8 cellular contexts compared by ENCODE assay signal in genomic region chr13:79482271-79482970, GRCh38. TPM values are rescaled to one million over a fixed set of nuclear protein-coding genes. Genes with fewer than 3 reads are reported as not detected.
A peak's percentile ranks its signal among the peaks of the same experiment; 100 is the strongest.
DNase-seq lines count a peak whose midpoint lies in the region; ATAC-seq and TF ChIP-seq lines count a peak whose summit lies in the region.

No MANE protein-coding gene starts in this region.

- H2AFZ ChIP-seq in Karpas-422 (ENCODE audit: low read length): no peak overlapping the region

- no peaks in the 10 kb centered on the region for H3K9me3 ChIP-seq in Karpas-422 (ENCODE audit: low read length)
- H3K9me3 ChIP-seq in muscle layer of duodenum (ENCODE audit: control insufficient read depth in 1 of 2, low read length in 2 of 2): no peaks in the 10 kb centered on the region

- ATAC-seq in omental fat pad (ENCODE audit: low FRiP score) (no peak), GM21381 (IDR thresholded peaks at IDR 0.05; ENCODE audit: unreplicated experiment) (no peak)

- peak overlapping the region; percentile 89 for H3K9ac ChIP-seq in Karpas-422 (ENCODE audit: low read length)

- 0 out of 2 replicates have a peak, but pooled peaks cover 19% of the 10 kb centered on the region for H4K20me1 ChIP-seq in Karpas-422 (ENCODE audit: insufficient read depth, low read depth, low read length)

- H3K27ac ChIP-seq in Karpas-422 (ENCODE audit: low read length) (no peak overlapping the region), muscle layer of duodenum (ENCODE audit: low read length) (peak overlapping the region; percentile 71)

- no peaks in the 10 kb centered on the region for H3K36me3 ChIP-seq in BJ (ENCODE audit: control insufficient read depth, insufficient read depth, low read length)
- H3K36me3 ChIP-seq in Karpas-422 (ENCODE audit: insufficient read depth, low read length): no peaks in the 10 kb centered on the region
- no peaks in the 10 kb centered on the region for H3K36me3 ChIP-seq in muscle layer of duodenum (ENCODE audit: control insufficient read depth in 1 of 2, insufficient read depth in 2 of 2, low read length in 2 of 2)

- H3K4me2 ChIP-seq in Karpas-422 (ENCODE audit: low read depth, low read length, poor library complexity, severe bottlenecking): peak overlapping the region; percentile 100

- DNase-seq in BJ (ENCODE audit: low read depth) (no peak), Karpas-422 (no peak), cardiac fibroblast (ENCODE audit: low read depth in 2 of 2) (peak in 1 of 2 donors; percentile 39), HPDE6-E6E7 (ENCODE audit: extremely low spot score) (no peak), omental fat pad (ENCODE audit: low spot score) (no peak), NCI-H82 treated with DMSO at 0.1 percent for 48 hours (lab: John Stamatoyannopoulos, UW; ENCODE audit: unreplicated experiment) (no peak)

- CTCF ChIA-PET in BJ (lab: Yijun Ruan, JAX): interaction anchor here (0.7 to 3.1 kb wide), 6 partner anchors 26 to 58 kb away, joined by 3 to 20 read pairs (median 4); no protein-coding TSS in a partner anchor

- H3K4me3 ChIP-seq in BJ (ENCODE audit: low read depth, low read length) (peak overlapping the region; percentile 94), Karpas-422 (ENCODE audit: low read length) (peak overlapping the region; percentile 92), cardiac fibroblast (replicated peaks in 1 of 2; ENCODE audit: low read depth in 2 of 2, low read length in 2 of 2) (peak overlapping the region; percentile 87 to 89), muscle layer of duodenum (ENCODE audit: low read depth in 1 of 2, low read length in 2 of 2) (peak overlapping the region; percentile 71 to 95)

- no peak for TF ChIP-seq CTCF in BJ (IDR thresholded peaks at IDR 0.05; ENCODE audit: insufficient read depth, low read depth, low read length)
- no peak for TF ChIP-seq CTCF in cardiac fibroblast (IDR thresholded peaks at IDR 0.05; ENCODE audit: low read depth, low read length)
- no peak for TF ChIP-seq CTCF in omental fat pad (IDR thresholded peaks at IDR 0.05)

- H3K4me1 ChIP-seq in Karpas-422 (ENCODE audit: low read length) (peaks cover 22% of the 10 kb centered on the region), muscle layer of duodenum (ENCODE audit: control insufficient read depth in 1 of 2, insufficient read depth in 2 of 2, low read length in 2 of 2) (peaks cover 0 to 4% of the 10 kb centered on the region in 2 donors)

- POLR2A ChIA-PET in BJ (lab: Charles Lee): interaction anchor here (1.2 to 1.6 kb wide), 2 partner anchors 35 to 40 kb away, joined by 3 to 9 read pairs; no protein-coding TSS in a partner anchor

- peaks cover 8% of the 10 kb centered on the region for H3K79me2 ChIP-seq in Karpas-422 (ENCODE audit: low read length)

- no peaks in the 10 kb centered on the region for H3K9me2 ChIP-seq in Karpas-422 (replicated peaks; ENCODE audit: insufficient read depth, low read length)

- H3K27me3 ChIP-seq in BJ (ENCODE audit: control insufficient read depth, insufficient read depth, low read length) (peaks cover 7% of the 10 kb centered on the region; the same call in 1 of the 2 replicates), Karpas-422 (ENCODE audit: low read length) (no peaks in the 10 kb centered on the region), muscle layer of duodenum (ENCODE audit: low read depth, low read length) (no peaks in the 10 kb centered on the region)

RNA-seq across cellular contexts. Expression of gene NDFIP2, which starts 1.5 kb away (rescaled TPM):
- polyA plus RNA-seq in BJ (2011; rRNA removed): 53.8 and 71.5 TPM in 2 replicates
- 40.7 and 61.8 TPM in 2 replicates for polyA minus RNA-seq in BJ (2011; rRNA and poly(A)+ RNA removed)
- total RNA-seq in Karpas-422 (2014; rRNA removed; shearing (Covaris generic); ENCODE audit: low replicate concordance): 11.2 and 30.2 TPM in 2 replicates
- total RNA-seq in omental fat pad: 10 to 100 TPM; 16.8 to 26.7 (median 20.6) TPM
